31 cellular contexts compared by ENCODE assay signal in genomic region chr3:62965311-62965710, GRCh38.
DNase-seq lines count a peak whose midpoint lies in the region; ATAC-seq, FAIRE-seq and TF ChIP-seq lines count a peak whose summit lies in the region.
"Had no signal": no experiment of that assay in that cellular context is flagged by ENCODE, and none has a peak within 500 bp of the region (broad histone marks: within the 10 kb centered on the region; RNA-seq: fewer than 3 reads in every experiment).

No MANE protein-coding gene starts in this region.

- no peak overlapping the region for H4K5ac ChIP-seq in H1 (ENCODE audit: insufficient read length, low read depth, low read length)

- H2BK5ac ChIP-seq in H1 (ENCODE audit: low read depth, low read length), result no peak overlapping the region

- H2AK5ac ChIP-seq in H1 (ENCODE audit: low read depth, low read length), result no peak overlapping the region

- H3K23ac ChIP-seq in H1 (ENCODE audit: insufficient read length), result no peak overlapping the region

- H2AFZ ChIP-seq in H1 (ENCODE audit: low read length) (no peak overlapping the region), neural progenitor cell (replicated peaks) (peak overlapping the region; percentile 3)

- TF ChIP-seq EP300 in H1 (IDR thresholded peaks at IDR 0.05; ENCODE audit: borderline replicate concordance in 1 of 2, low read depth in 2 of 2, low read length in 2 of 2), result no peak

- peaks cover 3% of the 10 kb centered on the region for H3K27me3 Mint-ChIP-seq in neural progenitor cell (ENCODE audit: insufficient read depth, low read depth)
- H3K27me3 Mint-ChIP-seq: activated naive CD8-positive, alpha-beta T cell treated with anti-CD3 and anti-CD28 coated beads, Interleukin-2, amount 10 ng/mL, durations not matched to agents 7 days and 5 days; central memory CD8-positive, alpha-beta T cell; dendritic cell treated with granulocyte-macrophage colony-stimulating factor and Interleukin-4, amounts not matched to agents 40 ng/mL and 50 ng/mL, for 4 days; naive thymus-derived CD8-positive, alpha-beta T cell had no signal

- ATAC-seq in GM19455 (IDR thresholded peaks at IDR 0.05; ENCODE audit: unreplicated experiment), result no peak
- ATAC-seq: gastroesophageal sphincter; GM12878; naive thymus-derived CD8-positive, alpha-beta T cell had no signal

- H3K4me3 Mint-ChIP-seq in neural progenitor cell, result no peak overlapping the region
- H3K4me3 Mint-ChIP-seq: activated naive CD8-positive, alpha-beta T cell treated with anti-CD3 and anti-CD28 coated beads, Interleukin-2, amount 10 ng/mL, durations not matched to agents 7 days and 5 days; central memory CD8-positive, alpha-beta T cell; dendritic cell treated with granulocyte-macrophage colony-stimulating factor and Interleukin-4, amounts not matched to agents 40 ng/mL and 50 ng/mL, for 4 days; immature natural killer cell; naive thymus-derived CD8-positive, alpha-beta T cell had no signal

- FAIRE-seq in H1 (lab: Jason Lieb, UNC) (no peak), GM12891 (lab: Jason Lieb, UNC) (no peak)
- FAIRE-seq: D721Med, GM12878, H54 had no signal

- H3K4ac ChIP-seq in H1 (replicated peaks; ENCODE audit: insufficient read length, low read depth, low read length), result no peak overlapping the region

- WGBS in H1 (ENCODE audit: extremely low coverage in 1 of 2, insufficient coverage in 1 of 2, insufficient read length in 1 of 2, insufficient replicate concordance in 2 of 2, low coverage in 1 of 2, low lambda C conversion rate in 2 of 2, missing lambda C conversion rate in 1 of 2), 2 experiments, result 91% methylated on average over 2 of the region's 2 CpGs; no CpG with 5 or more reads in 1 of the 2 experiments

- H3K27ac Mint-ChIP-seq in neural progenitor cell, result no peak overlapping the region
- H3K27ac Mint-ChIP-seq: activated naive CD8-positive, alpha-beta T cell treated with anti-CD3 and anti-CD28 coated beads, Interleukin-2, amount 10 ng/mL, durations not matched to agents 7 days and 5 days; dendritic cell treated with granulocyte-macrophage colony-stimulating factor and Interleukin-4, amounts not matched to agents 40 ng/mL and 50 ng/mL, for 4 days; immature natural killer cell; naive thymus-derived CD8-positive, alpha-beta T cell had no signal

- TF ChIP-seq POLR2A in H1 (IDR thresholded peaks at IDR 0.05; ENCODE audit: control extremely low read depth in 1 of 2, low read depth in 2 of 2, low read length in 2 of 2) (no peak), GM12891 (IDR thresholded peaks at IDR 0.05; ENCODE audit: low read depth, low read length) (no peak)

- peaks cover 28% of the 10 kb centered on the region for H3K4me1 Mint-ChIP-seq in neural progenitor cell
- H3K4me1 Mint-ChIP-seq: activated naive CD8-positive, alpha-beta T cell treated with anti-CD3 and anti-CD28 coated beads, Interleukin-2, amount 10 ng/mL, durations not matched to agents 7 days and 5 days; central memory CD8-positive, alpha-beta T cell; immature natural killer cell; naive thymus-derived CD8-positive, alpha-beta T cell had no signal

- peak; percentile 88 for DNase-seq in COLO829 (ENCODE audit: low spot score)
- DNase-seq in NCI-H69 (lab: John Stamatoyannopoulos, UW), result peak; percentile 3
- no peak for DNase-seq in H1 (ENCODE audit: low read depth in 1 of 2, low spot score in 2 of 2)
- no peak for DNase-seq in neural progenitor cell (ENCODE audit: low spot score)
- no peak for DNase-seq in stimulated activated CD4-positive, alpha-beta T cell treated with anti-CD3 and anti-CD28 coated beads, Interleukin-4, amount 100 ng/mL, for 4 hours
- DNase-seq in stimulated activated naive CD4-positive, alpha-beta T cell treated with Interleukin-2 at 50 U/mL for 16 hours (lab: John Stamatoyannopoulos, UW), result no peak
- no peak for DNase-seq in GM12891 (ENCODE audit: insufficient read length, low spot score)
- DNase-seq: activated CD4-positive, alpha-beta T cell treated with anti-CD3 and anti-CD28 coated beads for 48 hours; activated CD8-positive, alpha-beta memory T cell treated with anti-CD3 and anti-CD28 coated beads for 24 hours; activated effector memory CD4-positive, alpha-beta T cell treated with anti-CD3 and anti-CD28 coated beads, Interleukin-2, amount 50 U/mL, for 16 hours; activated naive CD8-positive, alpha-beta T cell treated with anti-CD3 and anti-CD28 coated beads, Interleukin-2, amount 10 ng/mL, durations not matched to agents 7 days and 5 days; hippocampal formation; immature natural killer cell; KG1; MM.1S; naive thymus-derived CD8-positive, alpha-beta T cell; NCI-H2081; NCI-H345; NCI-H748 treated with DMSO at 0.1 percent for 48 hours; occipital lobe; spleen; stimulated activated CD4-positive, alpha-beta T cell treated with anti-CD3 and anti-CD28 coated beads, Interleukin-2, amount 100 ng/mL, for 48 hours had no signal

- H3F3A ChIP-seq in neural progenitor cell (ENCODE audit: low read depth), result no peaks in the 10 kb centered on the region

- H4K20me1 ChIP-seq in H1 (replicated peaks in 1 of 2; ENCODE audit: control insufficient read depth in 1 of 2, insufficient read depth in 2 of 2, low read length in 2 of 2), result no peaks in the 10 kb centered on the region
- H4K20me1 ChIP-seq in neural progenitor cell (ENCODE audit: low read depth), result no peaks in the 10 kb centered on the region

- no peak overlapping the region for H3K18ac ChIP-seq in H1 (ENCODE audit: extremely low read depth, low read length)

- no peak overlapping the region for H3K56ac ChIP-seq in H1 (replicated peaks; ENCODE audit: insufficient read length, low read depth, low read length)

- H2BK15ac ChIP-seq in H1 (ENCODE audit: low read length), result no peak overlapping the region

- no peak overlapping the region for H3K14ac ChIP-seq in H1 (ENCODE audit: insufficient read length)

- H3K79me2 ChIP-seq in H1 (ENCODE audit: control insufficient read depth in 1 of 2, insufficient read depth in 2 of 2, low read length in 2 of 2), result peaks cover 0 to 16% of the 10 kb centered on the region in 2 experiments; a peak in 1 of 4 replicates
- no peaks in the 10 kb centered on the region for H3K79me2 ChIP-seq in neural progenitor cell (ENCODE audit: low read depth)

- H3K79me1 ChIP-seq in H1 (ENCODE audit: low read depth, low read length), result 0 out of 2 replicates have a peak, but pooled peaks cover 2% of the 10 kb centered on the region

- no peaks in the 10 kb centered on the region for H3K36me3 Mint-ChIP-seq in neural progenitor cell
- H3K36me3 Mint-ChIP-seq: activated naive CD8-positive, alpha-beta T cell treated with anti-CD3 and anti-CD28 coated beads, Interleukin-2, amount 10 ng/mL, durations not matched to agents 7 days and 5 days; immature natural killer cell had no signal

- H2BK20ac ChIP-seq in H1 (ENCODE audit: low read length), result no peak overlapping the region

- TF ChIP-seq RAD21 in H1 (IDR thresholded peaks at IDR 0.05 in 1 of 2, conservative IDR thresholded peaks at IDR 0.05 in 1 of 2; ENCODE audit: low read depth in 2 of 2, low read length in 2 of 2), result no peak

- POLR2A ChIA-PET in H1 (lab: Charles Lee; ENCODE audit: partially characterized antibody), result interaction anchor here (0.8 to 3.4 kb wide), 4 partner anchors 9 to 18 kb away, joined by 3 to 14 read pairs (median 4); no protein-coding TSS in a partner anchor

- H3K9ac ChIP-seq in H1 (replicated peaks in 1 of 4; ENCODE audit: extremely low read depth in 1 of 4, low read depth in 3 of 4, low read length in 3 of 4) (no peak overlapping the region), neural progenitor cell (no peak overlapping the region)

- no peak overlapping the region for H3K4me2 ChIP-seq in H1 (ENCODE audit: insufficient read depth in 1 of 2, low read depth in 2 of 2, low read length in 2 of 2)
- no peak overlapping the region for H3K4me2 ChIP-seq in neural progenitor cell

- no peaks in the 10 kb centered on the region for H3K27me3 ChIP-seq in H1 (replicated peaks in 1 of 4; ENCODE audit: control insufficient read depth in 3 of 4, extremely low read depth in 1 of 4, insufficient read depth in 3 of 4, low read length in 3 of 4)
- H3K27me3 ChIP-seq in neural progenitor cell, result no peaks in the 10 kb centered on the region
- H3K27me3 ChIP-seq: ascending aorta, gastroesophageal sphincter, spleen had no signal

- peaks cover 0 to 6% (median 1%) of the 10 kb centered on the region in 4 experiments; a peak in 2 of 7 replicates for H3K4me1 ChIP-seq in H1 (replicated peaks in 1 of 4; ENCODE audit: control insufficient read depth in 3 of 4, insufficient read depth in 4 of 4, low read length in 3 of 4)
- H3K4me1 ChIP-seq in neural progenitor cell, result peaks cover 14% of the 10 kb centered on the region
- H3K4me1 ChIP-seq: ascending aorta, gastroesophageal sphincter, spleen had no signal

- H4K8ac ChIP-seq in H1 (ENCODE audit: extremely low read depth, insufficient read depth, low read length), result no peak overlapping the region

- H3K36me3 ChIP-seq in H1 (ENCODE audit: control insufficient read depth in 2 of 4, insufficient read depth in 4 of 4, low read length in 3 of 4) (peaks cover 0 to 31% (median 0%) of the 10 kb centered on the region in 4 experiments; a peak in 4 of 8 replicates), neural progenitor cell (no peaks in the 10 kb centered on the region)
- H3K36me3 ChIP-seq: ascending aorta, gastroesophageal sphincter, spleen had no signal

- H2BK120ac ChIP-seq in H1 (replicated peaks; ENCODE audit: low read depth, low read length), result no peak overlapping the region

- CTCF ChIA-PET in H1 (lab: Charles Lee; ENCODE audit: partially characterized antibody), result no interaction called here

- H3K23me2 ChIP-seq in H1 (ENCODE audit: low read depth, low read length), result no peaks in the 10 kb centered on the region

- TF ChIP-seq CTCF in H1 (IDR thresholded peaks at IDR 0.05; ENCODE audit: control extremely low read depth in 1 of 3, insufficient read depth in 1 of 3, low read depth in 1 of 3, low read length in 3 of 3) (no peak), neural progenitor cell (IDR thresholded peaks at IDR 0.05) (no peak)

- H2BK12ac ChIP-seq in H1 (ENCODE audit: low read depth, low read length), result no peak overlapping the region

- H3K4me3 ChIP-seq in H1 (ENCODE audit: extremely low read depth in 1 of 4, insufficient read depth in 2 of 4, low read depth in 3 of 4, low read length in 4 of 4) (no peak overlapping the region), neural progenitor cell (no peak overlapping the region)
- H3K4me3 ChIP-seq: ascending aorta, gastroesophageal sphincter, GM12878, spleen had no signal

- H4K91ac ChIP-seq in H1 (replicated peaks; ENCODE audit: insufficient read length, low read length), result no peak overlapping the region

- H3K9me3 ChIP-seq in H1 (ENCODE audit: insufficient read depth in 2 of 2, low read depth in 1 of 2, low read length in 1 of 2) (no peaks in the 10 kb centered on the region), neural progenitor cell (ENCODE audit: low read depth) (no peaks in the 10 kb centered on the region)
- H3K9me3 ChIP-seq: ascending aorta, gastroesophageal sphincter, spleen had no signal

- H3K27ac ChIP-seq in H1 (ENCODE audit: low read depth, low read length) (no peak overlapping the region), neural progenitor cell (no peak overlapping the region)
- H3K27ac ChIP-seq: ascending aorta, gastroesophageal sphincter, spleen, VCaP had no signal

- no peaks in the 10 kb centered on the region for H3K9me3 Mint-ChIP-seq in neural progenitor cell
- H3K9me3 Mint-ChIP-seq: activated naive CD8-positive, alpha-beta T cell treated with anti-CD3 and anti-CD28 coated beads, Interleukin-2, amount 10 ng/mL, durations not matched to agents 7 days and 5 days; dendritic cell treated with granulocyte-macrophage colony-stimulating factor and Interleukin-4, amounts not matched to agents 40 ng/mL and 50 ng/mL, for 4 days had no signal

Comparison
In these comparisons a context has a peak if more than half of its experiments do, and no peak if none do; other contexts are left out.
1. DNase-seq: peak in COLO829 (single experiment) and NCI-H69 (single experiment); none in H1 (0 of 2), neural progenitor cell (single experiment), stimulated activated CD4-positive, alpha-beta T cell treated with anti-CD3 and anti-CD28 coated beads, Interleukin-4, amount 100 ng/mL, for 4 hours (0 of 2), stimulated activated naive CD4-positive, alpha-beta T cell treated with Interleukin-2 at 50 U/mL for 16 hours (single experiment) and GM12891 (single experiment).